1 cellular context compared by ENCODE assay signal in the genomic region with DNA sequence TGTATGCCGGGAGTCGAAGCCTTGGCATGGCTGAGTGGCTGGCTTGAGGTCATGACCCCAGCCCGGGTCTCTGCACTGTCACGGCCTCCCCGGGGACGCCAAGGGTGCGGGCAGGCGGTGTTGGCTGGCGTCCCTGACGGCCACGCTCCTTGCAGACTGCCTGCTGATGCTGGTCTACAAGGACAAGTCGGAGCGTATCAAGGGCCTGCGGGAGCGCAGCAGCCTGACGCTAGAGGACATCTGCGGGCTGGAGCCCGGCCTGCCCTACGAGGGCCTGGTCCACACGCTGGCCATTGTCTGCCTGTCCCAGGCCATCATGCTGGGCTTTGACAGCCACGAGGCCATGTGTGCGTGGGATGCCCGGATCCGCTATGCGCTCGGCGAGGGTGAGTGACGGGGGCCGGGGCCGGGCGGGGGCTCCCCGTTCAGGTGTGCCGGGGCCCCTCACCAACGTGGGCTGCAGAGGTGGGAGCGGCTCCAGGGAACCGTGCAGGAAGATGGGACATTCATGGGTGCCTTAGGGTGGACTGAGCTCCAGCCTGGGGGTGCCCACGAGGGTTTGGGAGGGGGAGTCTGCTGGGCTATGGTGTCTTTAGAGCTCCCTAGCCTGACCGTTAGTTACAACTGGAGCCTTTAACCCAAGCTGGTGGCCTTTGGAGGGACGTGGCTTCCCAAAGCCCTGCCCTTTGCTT.
TF ChIP-seq lines count a peak whose summit lies in the region.

No MANE protein-coding gene starts in this region.

TF ChIP-seq in GM23338, 12 proteins besides CTCF, POLR2A, EP300 and RAD21:
- TF ChIP-seq, protein P1, sequence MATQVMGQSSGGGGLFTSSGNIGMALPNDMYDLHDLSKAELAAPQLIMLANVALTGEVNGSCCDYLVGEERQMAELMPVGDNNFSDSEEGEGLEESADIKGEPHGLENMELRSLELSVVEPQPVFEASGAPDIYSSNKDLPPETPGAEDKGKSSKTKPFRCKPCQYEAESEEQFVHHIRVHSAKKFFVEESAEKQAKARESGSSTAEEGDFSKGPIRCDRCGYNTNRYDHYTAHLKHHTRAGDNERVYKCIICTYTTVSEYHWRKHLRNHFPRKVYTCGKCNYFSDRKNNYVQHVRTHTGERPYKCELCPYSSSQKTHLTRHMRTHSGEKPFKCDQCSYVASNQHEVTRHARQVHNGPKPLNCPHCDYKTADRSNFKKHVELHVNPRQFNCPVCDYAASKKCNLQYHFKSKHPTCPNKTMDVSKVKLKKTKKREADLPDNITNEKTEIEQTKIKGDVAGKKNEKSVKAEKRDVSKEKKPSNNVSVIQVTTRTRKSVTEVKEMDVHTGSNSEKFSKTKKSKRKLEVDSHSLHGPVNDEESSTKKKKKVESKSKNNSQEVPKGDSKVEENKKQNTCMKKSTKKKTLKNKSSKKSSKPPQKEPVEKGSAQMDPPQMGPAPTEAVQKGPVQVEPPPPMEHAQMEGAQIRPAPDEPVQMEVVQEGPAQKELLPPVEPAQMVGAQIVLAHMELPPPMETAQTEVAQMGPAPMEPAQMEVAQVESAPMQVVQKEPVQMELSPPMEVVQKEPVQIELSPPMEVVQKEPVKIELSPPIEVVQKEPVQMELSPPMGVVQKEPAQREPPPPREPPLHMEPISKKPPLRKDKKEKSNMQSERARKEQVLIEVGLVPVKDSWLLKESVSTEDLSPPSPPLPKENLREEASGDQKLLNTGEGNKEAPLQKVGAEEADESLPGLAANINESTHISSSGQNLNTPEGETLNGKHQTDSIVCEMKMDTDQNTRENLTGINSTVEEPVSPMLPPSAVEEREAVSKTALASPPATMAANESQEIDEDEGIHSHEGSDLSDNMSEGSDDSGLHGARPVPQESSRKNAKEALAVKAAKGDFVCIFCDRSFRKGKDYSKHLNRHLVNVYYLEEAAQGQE (IDR thresholded peaks at IDR 0.05; ENCODE audit: unreplicated experiment), result no peak
- TF ChIP-seq JUNB (IDR thresholded peaks at IDR 0.05; ENCODE audit: unreplicated experiment), result no peak
- TF ChIP-seq, protein P2, sequence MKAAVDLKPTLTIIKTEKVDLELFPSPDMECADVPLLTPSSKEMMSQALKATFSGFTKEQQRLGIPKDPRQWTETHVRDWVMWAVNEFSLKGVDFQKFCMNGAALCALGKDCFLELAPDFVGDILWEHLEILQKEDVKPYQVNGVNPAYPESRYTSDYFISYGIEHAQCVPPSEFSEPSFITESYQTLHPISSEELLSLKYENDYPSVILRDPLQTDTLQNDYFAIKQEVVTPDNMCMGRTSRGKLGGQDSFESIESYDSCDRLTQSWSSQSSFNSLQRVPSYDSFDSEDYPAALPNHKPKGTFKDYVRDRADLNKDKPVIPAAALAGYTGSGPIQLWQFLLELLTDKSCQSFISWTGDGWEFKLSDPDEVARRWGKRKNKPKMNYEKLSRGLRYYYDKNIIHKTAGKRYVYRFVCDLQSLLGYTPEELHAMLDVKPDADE (IDR thresholded peaks at IDR 0.05), result no peak
- no peak for TF ChIP-seq ZNF331 (CRISPR knock-in tag; IDR thresholded peaks at IDR 0.05; ENCODE audit: low read depth)
- TF ChIP-seq, protein P3, sequence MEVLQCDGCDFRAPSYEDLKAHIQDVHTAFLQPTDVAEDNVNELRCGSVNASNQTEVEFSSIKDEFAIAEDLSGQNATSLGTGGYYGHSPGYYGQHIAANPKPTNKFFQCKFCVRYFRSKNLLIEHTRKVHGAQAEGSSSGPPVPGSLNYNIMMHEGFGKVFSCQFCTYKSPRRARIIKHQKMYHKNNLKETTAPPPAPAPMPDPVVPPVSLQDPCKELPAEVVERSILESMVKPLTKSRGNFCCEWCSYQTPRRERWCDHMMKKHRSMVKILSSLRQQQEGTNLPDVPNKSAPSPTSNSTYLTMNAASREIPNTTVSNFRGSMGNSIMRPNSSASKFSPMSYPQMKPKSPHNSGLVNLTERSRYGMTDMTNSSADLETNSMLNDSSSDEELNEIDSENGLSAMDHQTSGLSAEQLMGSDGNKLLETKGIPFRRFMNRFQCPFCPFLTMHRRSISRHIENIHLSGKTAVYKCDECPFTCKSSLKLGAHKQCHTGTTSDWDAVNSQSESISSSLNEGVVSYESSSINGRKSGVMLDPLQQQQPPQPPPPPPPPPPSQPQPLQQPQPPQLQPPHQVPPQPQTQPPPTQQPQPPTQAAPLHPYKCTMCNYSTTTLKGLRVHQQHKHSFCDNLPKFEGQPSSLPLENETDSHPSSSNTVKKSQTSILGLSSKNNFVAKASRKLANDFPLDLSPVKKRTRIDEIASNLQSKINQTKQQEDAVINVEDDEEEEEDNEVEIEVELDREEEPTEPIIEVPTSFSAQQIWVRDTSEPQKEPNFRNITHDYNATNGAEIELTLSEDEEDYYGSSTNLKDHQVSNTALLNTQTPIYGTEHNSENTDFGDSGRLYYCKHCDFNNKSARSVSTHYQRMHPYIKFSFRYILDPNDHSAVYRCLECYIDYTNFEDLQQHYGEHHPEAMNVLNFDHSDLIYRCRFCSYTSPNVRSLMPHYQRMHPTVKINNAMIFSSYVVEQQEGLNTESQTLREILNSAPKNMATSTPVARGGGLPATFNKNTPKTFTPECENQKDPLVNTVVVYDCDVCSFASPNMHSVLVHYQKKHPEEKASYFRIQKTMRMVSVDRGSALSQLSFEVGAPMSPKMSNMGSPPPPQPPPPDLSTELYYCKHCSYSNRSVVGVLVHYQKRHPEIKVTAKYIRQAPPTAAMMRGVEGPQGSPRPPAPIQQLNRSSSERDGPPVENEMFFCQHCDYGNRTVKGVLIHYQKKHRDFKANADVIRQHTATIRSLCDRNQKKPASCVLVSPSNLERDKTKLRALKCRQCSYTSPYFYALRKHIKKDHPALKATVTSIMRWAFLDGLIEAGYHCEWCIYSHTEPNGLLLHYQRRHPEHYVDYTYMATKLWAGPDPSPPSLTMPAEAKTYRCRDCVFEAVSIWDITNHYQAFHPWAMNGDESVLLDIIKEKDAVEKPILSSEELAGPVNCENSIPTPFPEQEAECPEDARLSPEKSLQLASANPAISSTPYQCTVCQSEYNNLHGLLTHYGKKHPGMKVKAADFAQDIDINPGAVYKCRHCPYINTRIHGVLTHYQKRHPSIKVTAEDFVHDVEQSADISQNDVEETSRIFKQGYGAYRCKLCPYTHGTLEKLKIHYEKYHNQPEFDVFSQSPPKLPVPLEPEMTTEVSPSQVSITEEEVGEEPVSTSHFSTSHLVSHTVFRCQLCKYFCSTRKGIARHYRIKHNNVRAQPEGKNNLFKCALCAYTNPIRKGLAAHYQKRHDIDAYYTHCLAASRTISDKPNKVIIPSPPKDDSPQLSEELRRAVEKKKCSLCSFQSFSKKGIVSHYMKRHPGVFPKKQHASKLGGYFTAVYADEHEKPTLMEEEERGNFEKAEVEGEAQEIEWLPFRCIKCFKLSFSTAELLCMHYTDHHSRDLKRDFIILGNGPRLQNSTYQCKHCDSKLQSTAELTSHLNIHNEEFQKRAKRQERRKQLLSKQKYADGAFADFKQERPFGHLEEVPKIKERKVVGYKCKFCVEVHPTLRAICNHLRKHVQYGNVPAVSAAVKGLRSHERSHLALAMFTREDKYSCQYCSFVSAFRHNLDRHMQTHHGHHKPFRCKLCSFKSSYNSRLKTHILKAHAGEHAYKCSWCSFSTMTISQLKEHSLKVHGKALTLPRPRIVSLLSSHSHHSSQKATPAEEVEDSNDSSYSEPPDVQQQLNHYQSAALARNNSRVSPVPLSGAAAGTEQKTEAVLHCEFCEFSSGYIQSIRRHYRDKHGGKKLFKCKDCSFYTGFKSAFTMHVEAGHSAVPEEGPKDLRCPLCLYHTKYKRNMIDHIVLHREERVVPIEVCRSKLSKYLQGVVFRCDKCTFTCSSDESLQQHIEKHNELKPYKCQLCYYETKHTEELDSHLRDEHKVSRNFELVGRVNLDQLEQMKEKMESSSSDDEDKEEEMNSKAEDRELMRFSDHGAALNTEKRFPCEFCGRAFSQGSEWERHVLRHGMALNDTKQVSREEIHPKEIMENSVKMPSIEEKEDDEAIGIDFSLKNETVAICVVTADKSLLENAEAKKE (CRISPR knock-in tag; IDR thresholded peaks at IDR 0.05), result no peak
- TF ChIP-seq EZH2phosphoT487 (IDR thresholded peaks at IDR 0.05; ENCODE audit: unreplicated experiment), result no peak
- no peak for TF ChIP-seq STAT1 (IDR thresholded peaks at IDR 0.05; ENCODE audit: unreplicated experiment)
- TF ChIP-seq CREB1 (CRISPR knock-in tag; IDR thresholded peaks at IDR 0.05; ENCODE audit: low read depth), result no peak
- TF ChIP-seq NANOG (IDR thresholded peaks at IDR 0.05; ENCODE audit: borderline replicate concordance), result no peak
- no peak for TF ChIP-seq POLR2AphosphoS5 (IDR thresholded peaks at IDR 0.05; ENCODE audit: low read depth)
- TF ChIP-seq ZNF114 (CRISPR knock-in tag; IDR thresholded peaks at IDR 0.05), result no peak
- no peak for TF ChIP-seq EZH2 (IDR thresholded peaks at IDR 0.05; ENCODE audit: low read depth, unreplicated experiment)
